Comparison of ENCODE assay signal across 26 cellular contexts in genomic region chr6:136034422-136034821, GRCh38.
DNase-seq lines count a peak whose midpoint lies in the region; ATAC-seq, FAIRE-seq and TF ChIP-seq lines count a peak whose summit lies in the region.
"Had no signal": no experiment of that assay in that cellular context is flagged by ENCODE, and none has a peak within 500 bp of the region (broad histone marks: within the 10 kb centered on the region; RNA-seq: fewer than 3 reads in every experiment).

No MANE protein-coding gene starts in this region.

- no peak overlapping the region for H4K91ac ChIP-seq in H1 (replicated peaks; ENCODE audit: insufficient read length, low read length)

- H3K4me1 ChIP-seq in heart right ventricle (peaks cover 4 to 75% (median 54%) of the 10 kb centered on the region in 9 donors), right atrium auricular region (peaks cover 0 to 47% of the 10 kb centered on the region in 2 donors), Loucy (ENCODE audit: insufficient read depth, low read length, poor library complexity, severe bottlenecking) (no peaks in the 10 kb centered on the region), H1 (replicated peaks in 1 of 4; ENCODE audit: control insufficient read depth in 3 of 4, insufficient read depth in 4 of 4, low read length in 3 of 4) (peaks cover 0 to 2% (median 0%) of the 10 kb centered on the region in 4 experiments; a peak in 1 of 7 replicates)

- CTCF ChIA-PET in H1 (lab: Charles Lee; ENCODE audit: partially characterized antibody), result interaction anchor here (0.6 to 1.1 kb wide), 6 partner anchors 11 to 508 kb away, joined by 3 to 4 read pairs (median 3); no protein-coding TSS in a partner anchor

- H3K4ac ChIP-seq in H1 (replicated peaks; ENCODE audit: insufficient read length, low read depth, low read length), result no peak overlapping the region

- no peaks in the 10 kb centered on the region for H3K9me2 ChIP-seq in Loucy (replicated peaks; ENCODE audit: low read depth, low read length)

- H2BK12ac ChIP-seq in H1 (ENCODE audit: low read depth, low read length), result no peak overlapping the region

- H4K20me1 ChIP-seq in Loucy (ENCODE audit: insufficient read depth, low read length, poor library complexity, severe bottlenecking), result no peaks in the 10 kb centered on the region
- H4K20me1 ChIP-seq in H1 (replicated peaks in 1 of 2; ENCODE audit: control insufficient read depth in 1 of 2, insufficient read depth in 2 of 2, low read length in 2 of 2), result no peaks in the 10 kb centered on the region
- H4K20me1 ChIP-seq: BLaER1 had no signal

- H3K79me2 ChIP-seq in Loucy (ENCODE audit: insufficient read depth, low read length) (no peaks in the 10 kb centered on the region), H1 (ENCODE audit: control insufficient read depth in 1 of 2, insufficient read depth in 2 of 2, low read length in 2 of 2) (no peaks in the 10 kb centered on the region)

- TF ChIP-seq CTCF in heart right ventricle (IDR thresholded peaks at IDR 0.05), result no peak
- TF ChIP-seq CTCF in right atrium auricular region (IDR thresholded peaks at IDR 0.05), result no peak
- peak; percentile 19; the same call in 1 of the 2 replicates for TF ChIP-seq CTCF in Loucy (conservative IDR thresholded peaks at IDR 0.05; ENCODE audit: low read length)
- peak in 1 of 3 experiments; percentile 17; a peak in 2 of 4 replicates for TF ChIP-seq CTCF in H1 (IDR thresholded peaks at IDR 0.05; ENCODE audit: control extremely low read depth in 1 of 3, insufficient read depth in 1 of 3, low read depth in 1 of 3, low read length in 3 of 3)

- 81 to 94% methylated on average over 2 of the region's 2 CpGs for WGBS in heart right ventricle, 2 donors
- WGBS in H1 (ENCODE audit: extremely low coverage in 1 of 2, insufficient coverage in 1 of 2, insufficient read length in 1 of 2, insufficient replicate concordance in 2 of 2, low coverage in 1 of 2, low lambda C conversion rate in 2 of 2, missing lambda C conversion rate in 1 of 2), 2 experiments, result 66% methylated on average over 2 of the region's 2 CpGs; no CpG with 5 or more reads in 1 of the 2 experiments

- no peak for TF ChIP-seq EP300 in H1 (IDR thresholded peaks at IDR 0.05; ENCODE audit: borderline replicate concordance in 1 of 2, low read depth in 2 of 2, low read length in 2 of 2)

- no peak overlapping the region for H3K4me3 ChIP-seq in heart right ventricle
- no peak overlapping the region for H3K4me3 ChIP-seq in right atrium auricular region
- H3K4me3 ChIP-seq in Loucy (ENCODE audit: low read length, poor library complexity, severe bottlenecking), result no peak overlapping the region
- no peak overlapping the region for H3K4me3 ChIP-seq in H1 (ENCODE audit: extremely low read depth in 1 of 4, insufficient read depth in 2 of 4, low read depth in 3 of 4, low read length in 4 of 4)
- H3K4me3 ChIP-seq: BLaER1, dorsolateral prefrontal cortex, psoas muscle, vagina had no signal

- H3K27me3 ChIP-seq in heart right ventricle, result no peaks in the 10 kb centered on the region
- no peaks in the 10 kb centered on the region for H3K27me3 ChIP-seq in right atrium auricular region
- no peaks in the 10 kb centered on the region for H3K27me3 ChIP-seq in Loucy (ENCODE audit: insufficient read depth, low read length, poor library complexity, severe bottlenecking)
- H3K27me3 ChIP-seq in H1 (replicated peaks in 1 of 4; ENCODE audit: control insufficient read depth in 3 of 4, extremely low read depth in 1 of 4, insufficient read depth in 3 of 4, low read length in 3 of 4), result no peaks in the 10 kb centered on the region
- H3K27me3 ChIP-seq: BLaER1, dorsolateral prefrontal cortex, vagina had no signal

- H2BK5ac ChIP-seq in H1 (ENCODE audit: low read depth, low read length), result no peak overlapping the region

- H3K4me2 ChIP-seq in Loucy (ENCODE audit: low read depth, low read length, poor library complexity, severe bottlenecking), result no peak overlapping the region
- no peak overlapping the region for H3K4me2 ChIP-seq in H1 (ENCODE audit: insufficient read depth in 1 of 2, low read depth in 2 of 2, low read length in 2 of 2)

- FAIRE-seq in H1 (lab: Jason Lieb, UNC), result no peak
- FAIRE-seq: GM18507, keratinocyte had no signal

- TF ChIP-seq RAD21 in H1 (IDR thresholded peaks at IDR 0.05 in 1 of 2, conservative IDR thresholded peaks at IDR 0.05 in 1 of 2; ENCODE audit: low read depth in 2 of 2, low read length in 2 of 2), result peak; percentile 28 to 37; a peak in 1 of 4 replicates

- intact Hi-C loops in heart right ventricle (cut with DNase I), result loop anchor here in 6 of 10 donors (5.0 to 10.0 kb wide), 4 partner anchors 120 to 500 kb away; no protein-coding TSS in a partner anchor

- no peak overlapping the region for H3K9ac ChIP-seq in Loucy (ENCODE audit: low read depth, low read length, poor library complexity, severe bottlenecking)
- no peak overlapping the region for H3K9ac ChIP-seq in H1 (replicated peaks in 1 of 4; ENCODE audit: extremely low read depth in 1 of 4, low read depth in 3 of 4, low read length in 3 of 4)
- H3K9ac ChIP-seq: BLaER1 had no signal

- no peaks in the 10 kb centered on the region for H3K79me1 ChIP-seq in H1 (ENCODE audit: low read depth, low read length)

- H3F3A ChIP-seq in Loucy (ENCODE audit: low read depth), result no peaks in the 10 kb centered on the region

- no peak overlapping the region for H3K23ac ChIP-seq in H1 (ENCODE audit: insufficient read length)

- no peak overlapping the region for H2AK5ac ChIP-seq in H1 (ENCODE audit: low read depth, low read length)

- H3K56ac ChIP-seq in H1 (replicated peaks; ENCODE audit: insufficient read length, low read depth, low read length), result no peak overlapping the region

- no peak overlapping the region for H2AFZ ChIP-seq in Loucy (ENCODE audit: low read length)
- H2AFZ ChIP-seq in H1 (ENCODE audit: low read length), result no peak overlapping the region

- TF ChIP-seq POLR2A in H1 (IDR thresholded peaks at IDR 0.05; ENCODE audit: control extremely low read depth in 1 of 2, low read depth in 2 of 2, low read length in 2 of 2), result no peak

- no peaks in the 10 kb centered on the region for H3K9me3 ChIP-seq in heart right ventricle
- no peaks in the 10 kb centered on the region for H3K9me3 ChIP-seq in right atrium auricular region
- no peaks in the 10 kb centered on the region for H3K9me3 ChIP-seq in Loucy (ENCODE audit: insufficient read depth, low read depth, low read length)
- H3K9me3 ChIP-seq in H1 (ENCODE audit: insufficient read depth in 2 of 2, low read depth in 1 of 2, low read length in 1 of 2), result no peaks in the 10 kb centered on the region
- H3K9me3 ChIP-seq: BLaER1, psoas muscle, vagina had no signal

- H3K36me3 ChIP-seq in heart right ventricle, result no peaks in the 10 kb centered on the region
- H3K36me3 ChIP-seq in right atrium auricular region, result no peaks in the 10 kb centered on the region
- no peaks in the 10 kb centered on the region for H3K36me3 ChIP-seq in Loucy (ENCODE audit: insufficient read depth, low read length)
- H3K36me3 ChIP-seq in H1 (ENCODE audit: control insufficient read depth in 2 of 4, insufficient read depth in 4 of 4, low read length in 3 of 4), result no peaks in the 10 kb centered on the region
- H3K36me3 ChIP-seq: BLaER1, vagina had no signal

- H3K23me2 ChIP-seq in H1 (ENCODE audit: low read depth, low read length), result no peaks in the 10 kb centered on the region

- H3K27ac ChIP-seq in heart right ventricle, result peak overlapping the region in 9 of 10 donors; percentile 76 to 92 (median 87)
- peak overlapping the region in 1 of 2 donors; percentile 11 for H3K27ac ChIP-seq in right atrium auricular region
- no peak overlapping the region for H3K27ac ChIP-seq in H1 (ENCODE audit: low read depth, low read length)
- H3K27ac ChIP-seq: BLaER1, vagina had no signal

- no peak overlapping the region for H2BK20ac ChIP-seq in H1 (ENCODE audit: low read length)

- H4K8ac ChIP-seq in H1 (ENCODE audit: extremely low read depth, insufficient read depth, low read length), result peak overlapping the region; percentile 36; the same call in 1 of the 2 replicates

- ATAC-seq in heart right ventricle, result no peak
- ATAC-seq: activated naive CD8-positive, alpha-beta T cell treated with anti-CD3 and anti-CD28 coated beads, Interleukin-2, amount 50 U/mL, for 24 hours; activated T-cell treated with anti-CD3 and anti-CD28 coated beads, Interleukin-2, amount 50 U/mL, for 4 hours; psoas muscle; stimulated activated naive CD8-positive, alpha-beta T cell treated with anti-CD3 and anti-CD28 coated beads, Interleukin-15, amount 100 ng/mL, for 72 hours had no signal

- H3K14ac ChIP-seq in H1 (ENCODE audit: insufficient read length), result no peak overlapping the region

- POLR2A ChIA-PET in H1 (lab: Charles Lee; ENCODE audit: partially characterized antibody), result no interaction called here

- H3K18ac ChIP-seq in H1 (ENCODE audit: extremely low read depth, low read length), result no peak overlapping the region

- H4K5ac ChIP-seq in H1 (ENCODE audit: insufficient read length, low read depth, low read length), result no peak overlapping the region

- DNase-seq in heart right ventricle, result no peak
- DNase-seq in right atrium auricular region (ENCODE audit: low spot score), result no peak
- no peak for DNase-seq in H1 (ENCODE audit: low read depth in 1 of 2, low spot score in 2 of 2)
- no peak for DNase-seq in central memory CD4-positive, alpha-beta T cell
- no peak for DNase-seq in stimulated activated naive CD4-positive, alpha-beta T cell (lab: John Stamatoyannopoulos, UW)
- DNase-seq in AG20443 (ENCODE audit: low spot score), result no peak
- DNase-seq in cerebellar cortex (ENCODE audit: low spot score), result no peak
- DNase-seq: activated B cell treated with CpG ODN at 0.5 μM for 24 hours; activated CD4-positive, alpha-beta T cell treated with anti-CD3 and anti-CD28 coated beads, Interleukin-2, amount 50 U/mL, for 1 hour; activated naive CD8-positive, alpha-beta T cell treated with anti-CD3 and anti-CD28 coated beads, Interleukin-2, amount 50 U/mL, for 24 hours; activated T-cell treated with anti-CD3 and anti-CD28 coated beads, Interleukin-2, amount 50 U/mL, for 4 hours; cerebellar nuclear complex; dorsolateral prefrontal cortex; GF-D8; naive B cell; NCI-H1105 treated with DMSO at 0.1 percent for 48 hours; NCI-H2029; NCI-H526 treated with DMSO at 0.1 percent for 48 hours; nucleus accumbens; psoas muscle; stimulated activated naive CD8-positive, alpha-beta T cell treated with anti-CD3 and anti-CD28 coated beads, Interleukin-15, amount 100 ng/mL, for 72 hours had no signal

- no peak overlapping the region for H2BK120ac ChIP-seq in H1 (replicated peaks; ENCODE audit: low read depth, low read length)

- no peak overlapping the region for H2BK15ac ChIP-seq in H1 (ENCODE audit: low read length)

TF ChIP-seq in H1, 55 proteins besides CTCF, POLR2A, EP300 and RAD21 (continues in another document):
- TF ChIP-seq KDM1A (IDR thresholded peaks at IDR 0.05; ENCODE audit: borderline replicate concordance, low read length) (no peak), TAF7 (optimal IDR thresholded peaks at IDR 0.05; ENCODE audit: borderline replicate concordance, low read depth, low read length) (no peak), NRF1 (IDR thresholded peaks at IDR 0.05; ENCODE audit: low read depth, low read length) (no peak), BCL11A (IDR thresholded peaks at IDR 0.05; ENCODE audit: low read depth in 2 of 2, low read length in 2 of 2) (no peak), RXRA (IDR thresholded peaks at IDR 0.05; ENCODE audit: insufficient read depth, low read depth, low read length) (no peak), POLR2AphosphoS5 (IDR thresholded peaks at IDR 0.05; ENCODE audit: low read depth, low read length) (no peak)
